Comparison of ENCODE assay signal across 2 cellular contexts in the genomic region with DNA sequence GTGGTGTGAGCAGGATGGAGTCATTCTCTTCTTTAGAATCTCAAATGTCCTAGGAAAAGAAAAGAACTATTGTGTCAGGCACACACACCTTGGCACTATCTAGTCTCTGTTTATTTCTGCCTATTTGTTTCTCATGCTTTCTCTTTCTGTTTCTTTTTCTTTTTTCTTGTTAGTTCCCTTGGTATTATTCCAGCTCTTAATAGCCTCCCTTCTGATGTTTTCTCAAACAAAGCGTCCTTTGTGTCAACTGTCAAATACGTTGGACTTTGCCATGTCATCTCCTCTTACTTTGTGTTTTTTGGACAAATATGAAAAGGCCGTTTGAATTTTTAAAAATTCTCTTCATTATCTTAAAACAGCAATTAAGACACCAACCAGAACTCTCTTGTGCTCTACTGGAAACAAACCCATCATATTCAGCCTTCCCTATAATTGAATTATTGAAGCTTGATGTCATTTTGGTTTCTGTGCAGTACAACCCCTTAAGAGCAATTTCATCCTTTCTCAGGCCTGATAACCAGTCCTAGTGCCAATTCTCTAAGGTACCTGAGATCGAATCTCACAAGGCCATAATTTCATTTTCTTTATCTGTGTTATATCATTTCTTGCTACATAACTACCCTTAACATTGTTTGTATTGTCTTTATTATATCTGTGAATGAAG.
TF ChIP-seq lines count a peak whose summit lies in the region.

No MANE protein-coding gene starts in this region.

TF ChIP-seq in SK-N-SH, 30 proteins besides CTCF, POLR2A, EP300 and RAD21 (continued from another document):
- TF ChIP-seq, protein P1, sequence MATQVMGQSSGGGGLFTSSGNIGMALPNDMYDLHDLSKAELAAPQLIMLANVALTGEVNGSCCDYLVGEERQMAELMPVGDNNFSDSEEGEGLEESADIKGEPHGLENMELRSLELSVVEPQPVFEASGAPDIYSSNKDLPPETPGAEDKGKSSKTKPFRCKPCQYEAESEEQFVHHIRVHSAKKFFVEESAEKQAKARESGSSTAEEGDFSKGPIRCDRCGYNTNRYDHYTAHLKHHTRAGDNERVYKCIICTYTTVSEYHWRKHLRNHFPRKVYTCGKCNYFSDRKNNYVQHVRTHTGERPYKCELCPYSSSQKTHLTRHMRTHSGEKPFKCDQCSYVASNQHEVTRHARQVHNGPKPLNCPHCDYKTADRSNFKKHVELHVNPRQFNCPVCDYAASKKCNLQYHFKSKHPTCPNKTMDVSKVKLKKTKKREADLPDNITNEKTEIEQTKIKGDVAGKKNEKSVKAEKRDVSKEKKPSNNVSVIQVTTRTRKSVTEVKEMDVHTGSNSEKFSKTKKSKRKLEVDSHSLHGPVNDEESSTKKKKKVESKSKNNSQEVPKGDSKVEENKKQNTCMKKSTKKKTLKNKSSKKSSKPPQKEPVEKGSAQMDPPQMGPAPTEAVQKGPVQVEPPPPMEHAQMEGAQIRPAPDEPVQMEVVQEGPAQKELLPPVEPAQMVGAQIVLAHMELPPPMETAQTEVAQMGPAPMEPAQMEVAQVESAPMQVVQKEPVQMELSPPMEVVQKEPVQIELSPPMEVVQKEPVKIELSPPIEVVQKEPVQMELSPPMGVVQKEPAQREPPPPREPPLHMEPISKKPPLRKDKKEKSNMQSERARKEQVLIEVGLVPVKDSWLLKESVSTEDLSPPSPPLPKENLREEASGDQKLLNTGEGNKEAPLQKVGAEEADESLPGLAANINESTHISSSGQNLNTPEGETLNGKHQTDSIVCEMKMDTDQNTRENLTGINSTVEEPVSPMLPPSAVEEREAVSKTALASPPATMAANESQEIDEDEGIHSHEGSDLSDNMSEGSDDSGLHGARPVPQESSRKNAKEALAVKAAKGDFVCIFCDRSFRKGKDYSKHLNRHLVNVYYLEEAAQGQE (IDR thresholded peaks at IDR 0.05; ENCODE audit: low read depth, low read length): no peak
- TF ChIP-seq MEF2A (IDR thresholded peaks at IDR 0.05; ENCODE audit: borderline replicate concordance, low read depth) (no peak), NRF1 (IDR thresholded peaks at IDR 0.05; ENCODE audit: low read depth, low read length) (no peak), YY1 (IDR thresholded peaks at IDR 0.05; ENCODE audit: low read depth) (no peak), NFIC (IDR thresholded peaks at IDR 0.05; ENCODE audit: borderline replicate concordance) (no peak), FOSL2 (IDR thresholded peaks at IDR 0.05; ENCODE audit: borderline replicate concordance, low read depth) (no peak)
- TF ChIP-seq, protein P2, sequence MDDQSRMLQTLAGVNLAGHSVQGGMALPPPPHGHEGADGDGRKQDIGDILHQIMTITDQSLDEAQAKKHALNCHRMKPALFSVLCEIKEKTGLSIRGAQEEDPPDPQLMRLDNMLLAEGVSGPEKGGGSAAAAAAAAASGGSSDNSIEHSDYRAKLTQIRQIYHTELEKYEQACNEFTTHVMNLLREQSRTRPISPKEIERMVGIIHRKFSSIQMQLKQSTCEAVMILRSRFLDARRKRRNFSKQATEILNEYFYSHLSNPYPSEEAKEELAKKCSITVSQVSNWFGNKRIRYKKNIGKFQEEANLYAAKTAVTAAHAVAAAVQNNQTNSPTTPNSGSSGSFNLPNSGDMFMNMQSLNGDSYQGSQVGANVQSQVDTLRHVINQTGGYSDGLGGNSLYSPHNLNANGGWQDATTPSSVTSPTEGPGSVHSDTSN (IDR thresholded peaks at IDR 0.05): no peak
TF ChIP-seq in SK-N-SH: peak in this region for 0.

TF ChIP-seq in HepG2, 621 proteins besides CTCF, POLR2A, EP300 and RAD21 (continued from another document and continues in another):
- TF ChIP-seq ZNF224 (CRISPR knock-in tag; IDR thresholded peaks at IDR 0.05): no peak
- TF ChIP-seq, protein P3, sequence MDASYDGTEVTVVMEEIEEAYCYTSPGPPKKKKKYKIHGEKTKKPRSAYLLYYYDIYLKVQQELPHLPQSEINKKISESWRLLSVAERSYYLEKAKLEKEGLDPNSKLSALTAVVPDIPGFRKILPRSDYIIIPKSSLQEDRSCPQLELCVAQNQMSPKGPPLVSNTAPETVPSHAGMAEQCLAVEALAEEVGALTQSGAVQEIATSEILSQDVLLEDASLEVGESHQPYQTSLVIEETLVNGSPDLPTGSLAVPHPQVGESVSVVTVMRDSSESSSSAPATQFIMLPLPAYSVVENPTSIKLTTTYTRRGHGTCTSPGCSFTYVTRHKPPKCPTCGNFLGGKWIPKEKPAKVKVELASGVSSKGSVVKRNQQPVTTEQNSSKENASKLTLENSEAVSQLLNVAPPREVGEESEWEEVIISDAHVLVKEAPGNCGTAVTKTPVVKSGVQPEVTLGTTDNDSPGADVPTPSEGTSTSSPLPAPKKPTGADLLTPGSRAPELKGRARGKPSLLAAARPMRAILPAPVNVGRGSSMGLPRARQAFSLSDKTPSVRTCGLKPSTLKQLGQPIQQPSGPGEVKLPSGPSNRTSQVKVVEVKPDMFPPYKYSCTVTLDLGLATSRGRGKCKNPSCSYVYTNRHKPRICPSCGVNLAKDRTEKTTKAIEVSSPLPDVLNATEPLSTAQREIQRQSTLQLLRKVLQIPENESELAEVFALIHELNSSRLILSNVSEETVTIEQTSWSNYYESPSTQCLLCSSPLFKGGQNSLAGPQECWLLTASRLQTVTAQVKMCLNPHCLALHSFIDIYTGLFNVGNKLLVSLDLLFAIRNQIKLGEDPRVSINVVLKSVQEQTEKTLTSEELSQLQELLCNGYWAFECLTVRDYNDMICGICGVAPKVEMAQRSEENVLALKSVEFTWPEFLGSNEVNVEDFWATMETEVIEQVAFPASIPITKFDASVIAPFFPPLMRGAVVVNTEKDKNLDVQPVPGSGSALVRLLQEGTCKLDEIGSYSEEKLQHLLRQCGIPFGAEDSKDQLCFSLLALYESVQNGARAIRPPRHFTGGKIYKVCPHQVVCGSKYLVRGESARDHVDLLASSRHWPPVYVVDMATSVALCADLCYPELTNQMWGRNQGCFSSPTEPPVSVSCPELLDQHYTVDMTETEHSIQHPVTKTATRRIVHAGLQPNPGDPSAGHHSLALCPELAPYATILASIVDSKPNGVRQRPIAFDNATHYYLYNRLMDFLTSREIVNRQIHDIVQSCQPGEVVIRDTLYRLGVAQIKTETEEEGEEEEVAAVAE (CRISPR knock-in tag; IDR thresholded peaks at IDR 0.05; ENCODE audit: borderline replicate concordance): no peak
- TF ChIP-seq, protein P4, sequence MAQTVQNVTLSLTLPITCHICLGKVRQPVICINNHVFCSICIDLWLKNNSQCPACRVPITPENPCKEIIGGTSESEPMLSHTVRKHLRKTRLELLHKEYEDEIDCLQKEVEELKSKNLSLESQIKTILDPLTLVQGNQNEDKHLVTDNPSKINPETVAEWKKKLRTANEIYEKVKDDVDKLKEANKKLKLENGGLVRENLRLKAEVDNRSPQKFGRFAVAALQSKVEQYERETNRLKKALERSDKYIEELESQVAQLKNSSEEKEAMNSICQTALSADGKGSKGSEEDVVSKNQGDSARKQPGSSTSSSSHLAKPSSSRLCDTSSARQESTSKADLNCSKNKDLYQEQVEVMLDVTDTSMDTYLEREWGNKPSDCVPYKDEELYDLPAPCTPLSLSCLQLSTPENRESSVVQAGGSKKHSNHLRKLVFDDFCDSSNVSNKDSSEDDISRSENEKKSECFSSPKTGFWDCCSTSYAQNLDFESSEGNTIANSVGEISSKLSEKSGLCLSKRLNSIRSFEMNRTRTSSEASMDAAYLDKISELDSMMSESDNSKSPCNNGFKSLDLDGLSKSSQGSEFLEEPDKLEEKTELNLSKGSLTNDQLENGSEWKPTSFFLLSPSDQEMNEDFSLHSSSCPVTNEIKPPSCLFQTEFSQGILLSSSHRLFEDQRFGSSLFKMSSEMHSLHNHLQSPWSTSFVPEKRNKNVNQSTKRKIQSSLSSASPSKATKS (CRISPR knock-in tag; IDR thresholded peaks at IDR 0.05): no peak
- no peak for TF ChIP-seq ZNF205 (CRISPR knock-in tag; IDR thresholded peaks at IDR 0.05)
- no peak for TF ChIP-seq ZNF451 (CRISPR knock-in tag; IDR thresholded peaks at IDR 0.05)
- no peak for TF ChIP-seq ZNF703 (CRISPR knock-in tag; IDR thresholded peaks at IDR 0.05; ENCODE audit: borderline replicate concordance)
- TF ChIP-seq CEBPG (CRISPR knock-in tag; IDR thresholded peaks at IDR 0.05): no peak
- no peak for TF ChIP-seq ELF4 (CRISPR knock-in tag; IDR thresholded peaks at IDR 0.05; ENCODE audit: borderline replicate concordance)
- no peak for TF ChIP-seq THAP11 (CRISPR knock-in tag; IDR thresholded peaks at IDR 0.05)
- TF ChIP-seq, protein P5, sequence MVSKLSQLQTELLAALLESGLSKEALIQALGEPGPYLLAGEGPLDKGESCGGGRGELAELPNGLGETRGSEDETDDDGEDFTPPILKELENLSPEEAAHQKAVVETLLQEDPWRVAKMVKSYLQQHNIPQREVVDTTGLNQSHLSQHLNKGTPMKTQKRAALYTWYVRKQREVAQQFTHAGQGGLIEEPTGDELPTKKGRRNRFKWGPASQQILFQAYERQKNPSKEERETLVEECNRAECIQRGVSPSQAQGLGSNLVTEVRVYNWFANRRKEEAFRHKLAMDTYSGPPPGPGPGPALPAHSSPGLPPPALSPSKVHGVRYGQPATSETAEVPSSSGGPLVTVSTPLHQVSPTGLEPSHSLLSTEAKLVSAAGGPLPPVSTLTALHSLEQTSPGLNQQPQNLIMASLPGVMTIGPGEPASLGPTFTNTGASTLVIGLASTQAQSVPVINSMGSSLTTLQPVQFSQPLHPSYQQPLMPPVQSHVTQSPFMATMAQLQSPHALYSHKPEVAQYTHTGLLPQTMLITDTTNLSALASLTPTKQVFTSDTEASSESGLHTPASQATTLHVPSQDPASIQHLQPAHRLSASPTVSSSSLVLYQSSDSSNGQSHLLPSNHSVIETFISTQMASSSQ (IDR thresholded peaks at IDR 0.05; ENCODE audit: low read depth): no peak
- TF ChIP-seq, protein P5 (CRISPR knock-in tag; IDR thresholded peaks at IDR 0.05; ENCODE audit: borderline replicate concordance): peak; percentile 44; the same call in 1 of the 2 replicates
- no peak for TF ChIP-seq ZNF24 (IDR thresholded peaks at IDR 0.05)
- no peak for TF ChIP-seq MAFF (IDR thresholded peaks at IDR 0.05; ENCODE audit: low read depth, low read length)
- TF ChIP-seq ZNF251 (CRISPR knock-in tag; IDR thresholded peaks at IDR 0.05): no peak
- no peak for TF ChIP-seq EED (CRISPR knock-in tag; IDR thresholded peaks at IDR 0.05)
- TF ChIP-seq, protein P6, sequence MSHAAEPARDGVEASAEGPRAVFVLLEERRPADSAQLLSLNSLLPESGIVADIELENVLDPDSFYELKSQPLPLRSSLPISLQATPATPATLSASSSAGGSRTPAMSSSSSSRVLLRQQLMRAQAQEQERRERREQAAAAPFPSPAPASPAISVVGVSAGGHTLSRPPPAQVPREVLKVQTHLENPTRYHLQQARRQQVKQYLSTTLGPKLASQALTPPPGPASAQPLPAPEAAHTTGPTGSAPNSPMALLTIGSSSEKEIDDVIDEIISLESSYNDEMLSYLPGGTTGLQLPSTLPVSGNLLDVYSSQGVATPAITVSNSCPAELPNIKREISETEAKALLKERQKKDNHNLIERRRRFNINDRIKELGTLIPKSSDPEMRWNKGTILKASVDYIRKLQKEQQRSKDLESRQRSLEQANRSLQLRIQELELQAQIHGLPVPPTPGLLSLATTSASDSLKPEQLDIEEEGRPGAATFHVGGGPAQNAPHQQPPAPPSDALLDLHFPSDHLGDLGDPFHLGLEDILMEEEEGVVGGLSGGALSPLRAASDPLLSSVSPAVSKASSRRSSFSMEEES (CRISPR knock-in tag; IDR thresholded peaks at IDR 0.05): no peak
- no peak for TF ChIP-seq FOSL2 (CRISPR knock-in tag; IDR thresholded peaks at IDR 0.05)
- no peak for TF ChIP-seq ZMYM4 (CRISPR knock-in tag; IDR thresholded peaks at IDR 0.05)
- TF ChIP-seq, protein P7, sequence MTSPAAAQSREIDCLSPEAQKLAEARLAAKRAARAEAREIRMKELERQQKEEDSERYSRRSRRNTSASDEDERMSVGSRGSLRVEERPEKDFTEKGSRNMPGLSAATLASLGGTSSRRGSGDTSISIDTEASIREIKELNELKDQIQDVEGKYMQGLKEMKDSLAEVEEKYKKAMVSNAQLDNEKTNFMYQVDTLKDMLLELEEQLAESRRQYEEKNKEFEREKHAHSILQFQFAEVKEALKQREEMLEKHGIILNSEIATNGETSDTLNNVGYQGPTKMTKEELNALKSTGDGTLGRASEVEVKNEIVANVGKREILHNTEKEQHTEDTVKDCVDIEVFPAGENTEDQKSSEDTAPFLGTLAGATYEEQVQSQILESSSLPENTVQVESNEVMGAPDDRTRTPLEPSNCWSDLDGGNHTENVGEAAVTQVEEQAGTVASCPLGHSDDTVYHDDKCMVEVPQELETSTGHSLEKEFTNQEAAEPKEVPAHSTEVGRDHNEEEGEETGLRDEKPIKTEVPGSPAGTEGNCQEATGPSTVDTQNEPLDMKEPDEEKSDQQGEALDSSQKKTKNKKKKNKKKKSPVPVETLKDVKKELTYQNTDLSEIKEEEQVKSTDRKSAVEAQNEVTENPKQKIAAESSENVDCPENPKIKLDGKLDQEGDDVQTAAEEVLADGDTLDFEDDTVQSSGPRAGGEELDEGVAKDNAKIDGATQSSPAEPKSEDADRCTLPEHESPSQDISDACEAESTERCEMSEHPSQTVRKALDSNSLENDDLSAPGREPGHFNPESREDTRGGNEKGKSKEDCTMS (CRISPR knock-in tag; conservative IDR thresholded peaks at IDR 0.05): no peak
- TF ChIP-seq, protein P8, sequence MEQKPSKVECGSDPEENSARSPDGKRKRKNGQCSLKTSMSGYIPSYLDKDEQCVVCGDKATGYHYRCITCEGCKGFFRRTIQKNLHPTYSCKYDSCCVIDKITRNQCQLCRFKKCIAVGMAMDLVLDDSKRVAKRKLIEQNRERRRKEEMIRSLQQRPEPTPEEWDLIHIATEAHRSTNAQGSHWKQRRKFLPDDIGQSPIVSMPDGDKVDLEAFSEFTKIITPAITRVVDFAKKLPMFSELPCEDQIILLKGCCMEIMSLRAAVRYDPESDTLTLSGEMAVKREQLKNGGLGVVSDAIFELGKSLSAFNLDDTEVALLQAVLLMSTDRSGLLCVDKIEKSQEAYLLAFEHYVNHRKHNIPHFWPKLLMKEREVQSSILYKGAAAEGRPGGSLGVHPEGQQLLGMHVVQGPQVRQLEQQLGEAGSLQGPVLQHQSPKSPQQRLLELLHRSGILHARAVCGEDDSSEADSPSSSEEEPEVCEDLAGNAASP (CRISPR knock-in tag; IDR thresholded peaks at IDR 0.05; ENCODE audit: borderline replicate concordance): no peak
- TF ChIP-seq ZNF34 (CRISPR knock-in tag; IDR thresholded peaks at IDR 0.05; ENCODE audit: borderline replicate concordance): no peak
- TF ChIP-seq, protein P9, sequence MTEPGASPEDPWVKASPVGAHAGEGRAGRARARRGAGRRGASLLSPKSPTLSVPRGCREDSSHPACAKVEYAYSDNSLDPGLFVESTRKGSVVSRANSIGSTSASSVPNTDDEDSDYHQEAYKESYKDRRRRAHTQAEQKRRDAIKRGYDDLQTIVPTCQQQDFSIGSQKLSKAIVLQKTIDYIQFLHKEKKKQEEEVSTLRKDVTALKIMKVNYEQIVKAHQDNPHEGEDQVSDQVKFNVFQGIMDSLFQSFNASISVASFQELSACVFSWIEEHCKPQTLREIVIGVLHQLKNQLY (CRISPR knock-in tag; IDR thresholded peaks at IDR 0.05): no peak
- TF ChIP-seq ZKSCAN1 (IDR thresholded peaks at IDR 0.05; ENCODE audit: low read length): no peak
- no peak for TF ChIP-seq PHF20 (CRISPR knock-in tag; IDR thresholded peaks at IDR 0.05)
